Comparison of ENCODE assay signal across 1 cellular context in the genomic region with DNA sequence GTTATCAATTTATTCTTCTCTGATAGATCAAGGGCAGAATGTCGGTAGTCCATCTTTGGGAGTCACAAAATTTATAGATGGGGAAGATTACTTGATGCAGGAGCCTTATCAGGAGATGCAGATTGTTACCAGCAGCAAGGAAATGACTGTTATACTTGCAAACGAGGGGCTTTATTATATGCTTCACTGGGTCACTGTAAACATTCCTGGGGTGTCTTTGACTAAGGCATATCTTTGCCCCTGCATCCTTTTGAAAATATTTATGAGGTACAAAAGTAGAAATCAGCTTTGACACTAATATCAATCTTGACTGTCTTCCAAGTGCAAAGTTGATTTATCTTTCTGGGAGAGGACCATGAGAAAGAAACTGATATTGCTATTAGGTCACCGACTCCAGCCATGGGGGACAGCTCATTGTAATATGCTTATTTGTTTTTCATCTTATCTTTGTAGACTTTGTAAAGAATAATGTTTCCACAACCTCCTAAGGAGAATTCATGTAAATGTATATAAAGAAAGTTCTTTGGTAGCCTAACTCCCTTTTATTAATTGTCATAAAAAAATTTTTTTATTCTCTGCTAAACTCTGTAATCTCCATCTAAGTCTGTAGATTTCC.
TF ChIP-seq lines count a peak whose summit lies in the region.

No MANE protein-coding gene starts in this region.

TF ChIP-seq in HEK293, 187 proteins besides CTCF, POLR2A, EP300 and RAD21 (continued from another document):
- TF ChIP-seq ZBTB44 (tag by site-specific recombination; IDR thresholded peaks at IDR 0.05) (no peak), ZNF707 (tag by site-specific recombination; IDR thresholded peaks at IDR 0.05) (no peak), ZNF24 (tag by site-specific recombination; IDR thresholded peaks at IDR 0.05) (no peak), OVOL3 (tag by site-specific recombination; IDR thresholded peaks at IDR 0.05) (no peak), RBAK (tag by site-specific recombination; IDR thresholded peaks at IDR 0.05) (no peak), ZNF621 (tag by site-specific recombination; IDR thresholded peaks at IDR 0.05) (no peak), SETDB1 (IDR thresholded peaks at IDR 0.05; ENCODE audit: insufficient read length, low read length) (no peak), ZNF335 (tag by site-specific recombination; conservative IDR thresholded peaks at IDR 0.05) (no peak), ZNF677 (tag by site-specific recombination; IDR thresholded peaks at IDR 0.05) (no peak), REPIN1 (tag by site-specific recombination; IDR thresholded peaks at IDR 0.05; ENCODE audit: low read depth) (no peak), GLIS1 (tag by site-specific recombination; IDR thresholded peaks at IDR 0.05) (peak; percentile 72)
- TF ChIP-seq, protein P1, sequence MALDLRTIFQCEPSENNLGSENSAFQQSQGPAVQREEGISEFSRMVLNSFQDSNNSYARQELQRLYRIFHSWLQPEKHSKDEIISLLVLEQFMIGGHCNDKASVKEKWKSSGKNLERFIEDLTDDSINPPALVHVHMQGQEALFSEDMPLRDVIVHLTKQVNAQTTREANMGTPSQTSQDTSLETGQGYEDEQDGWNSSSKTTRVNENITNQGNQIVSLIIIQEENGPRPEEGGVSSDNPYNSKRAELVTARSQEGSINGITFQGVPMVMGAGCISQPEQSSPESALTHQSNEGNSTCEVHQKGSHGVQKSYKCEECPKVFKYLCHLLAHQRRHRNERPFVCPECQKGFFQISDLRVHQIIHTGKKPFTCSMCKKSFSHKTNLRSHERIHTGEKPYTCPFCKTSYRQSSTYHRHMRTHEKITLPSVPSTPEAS (tag by site-specific recombination; IDR thresholded peaks at IDR 0.05): no peak
